9 cellular contexts compared by ENCODE assay signal in genomic region chr22:22721681-22722309, GRCh38.
DNase-seq lines count a peak whose midpoint lies in the region; ATAC-seq and TF ChIP-seq lines count a peak whose summit lies in the region.
"Had no signal": no experiment of that assay in that cellular context is flagged by ENCODE, and none has a peak within 500 bp of the region (broad histone marks: within the 10 kb centered on the region; RNA-seq: fewer than 3 reads in every experiment).

No MANE protein-coding gene starts in this region.

- H3K27me3 ChIP-seq in uterus, result no peaks in the 10 kb centered on the region

- DNase-seq in EL, result peak; percentile 9
- DNase-seq in SW480 (ENCODE audit: low spot score), result peak; percentile 7
- DNase-seq in choroid plexus epithelial cell (ENCODE audit: low read depth), result peak; percentile 80
- peak; percentile 25 to 62 (median 44) for DNase-seq in stimulated activated CD4-positive, alpha-beta T cell treated with anti-CD3 and anti-CD28 coated beads, Interleukin-1b, Interleukin-23, amount 100 ng/mL, for 24 hours (ENCODE audit: low read depth in 4 of 4, low spot score in 1 of 4)
- DNase-seq in uterus, result no peak
- no peak for DNase-seq in DMS114 treated with DMSO at 0.1 percent for 48 hours (lab: John Stamatoyannopoulos, UW; ENCODE audit: unreplicated experiment)
- DNase-seq: NCI-H524 had no signal

- intact Hi-C loops in uterus (cut with DNase I; ENCODE audit: low total_unique reads), result no loop called here

- no peaks in the 10 kb centered on the region for H3K36me3 ChIP-seq in uterus

- H3K9me3 ChIP-seq in uterus, result no peaks in the 10 kb centered on the region

- H3K27ac ChIP-seq in uterus, result no peak overlapping the region

- H3K4me1 ChIP-seq in uterus, result no peaks in the 10 kb centered on the region

- TF ChIP-seq CTCF in choroid plexus epithelial cell (conservative IDR thresholded peaks at IDR 0.05; ENCODE audit: low read depth, low read length), result no peak
- TF ChIP-seq CTCF in uterus (IDR thresholded peaks at IDR 0.05), result no peak

- no peak for TF ChIP-seq POLR2A in uterus (IDR thresholded peaks at IDR 0.05)

- no peak overlapping the region for H3K4me3 ChIP-seq in choroid plexus epithelial cell (ENCODE audit: low read depth, low read length)
- no peak overlapping the region for H3K4me3 ChIP-seq in uterus

- ATAC-seq in GM21381 (IDR thresholded peaks at IDR 0.05; ENCODE audit: unreplicated experiment) (no peak), GM21786 (IDR thresholded peaks at IDR 0.05; ENCODE audit: unreplicated experiment) (no peak)

Comparison
In these comparisons a context has a peak if more than half of its experiments do, and no peak if none do; other contexts are left out.
1. DNase-seq: peak in EL (single experiment), SW480 (single experiment), choroid plexus epithelial cell (single experiment) and stimulated activated CD4-positive, alpha-beta T cell treated with anti-CD3 and anti-CD28 coated beads, Interleukin-1b, Interleukin-23, amount 100 ng/mL, for 24 hours (4 of 4); none in uterus (0 of 2) and DMS114 treated with DMSO at 0.1 percent for 48 hours (single experiment).